ENCODE assay signal across 8 cellular contexts in genomic region chr2:101912545-101912944, GRCh38.
DNase-seq lines count a peak whose midpoint lies in the region; ATAC-seq lines count a peak whose summit lies in the region.

No MANE protein-coding gene starts in this region.

- H3K36me3 Mint-ChIP-seq in T-helper 2 cell treated with Interferon-gamma antibody and Interleukin-4, amounts not matched to agents 5 μg/mL and 100 μg/mL, for 36 hours (ENCODE audit: low read depth) = no peaks in the 10 kb centered on the region

- peaks cover 5% of the 10 kb centered on the region for H3K4me1 Mint-ChIP-seq in T-helper 2 cell treated with Interferon-gamma antibody and Interleukin-4, amounts not matched to agents 5 μg/mL and 100 μg/mL, for 36 hours (ENCODE audit: low read depth)

- peak; percentile 13 for DNase-seq in T-helper 2 cell treated with Interferon-gamma antibody and Interleukin-4, amounts not matched to agents 5 μg/mL and 100 μg/mL, for 36 hours (ENCODE audit: low spot score)
- DNase-seq in NCI-H1436 (lab: John Stamatoyannopoulos, UW) = no peak
- no peak for DNase-seq in EL
- DNase-seq in activated CD4-positive, alpha-beta T cell treated with anti-CD3 and anti-CD28 coated beads, Interleukin-2, amount 50 U/mL, for 1 hour = no peak
- DNase-seq in hippocampal formation (lab: John Stamatoyannopoulos, UW) = no peak

- H3K9me3 Mint-ChIP-seq in T-helper 2 cell treated with Interferon-gamma antibody and Interleukin-4, amounts not matched to agents 5 μg/mL and 100 μg/mL, for 36 hours = peaks cover 27% of the 10 kb centered on the region

- H3K27me3 Mint-ChIP-seq in T-helper 2 cell treated with Interferon-gamma antibody and Interleukin-4, amounts not matched to agents 5 μg/mL and 100 μg/mL, for 36 hours (ENCODE audit: low read depth) = no peaks in the 10 kb centered on the region

- no peak overlapping the region for H3K4me3 Mint-ChIP-seq in T-helper 2 cell treated with Interferon-gamma antibody and Interleukin-4, amounts not matched to agents 5 μg/mL and 100 μg/mL, for 36 hours

- ATAC-seq in GM18519 (IDR thresholded peaks at IDR 0.05; ENCODE audit: low FRiP score, unreplicated experiment) = peak; percentile 93
- peak; percentile 93 for ATAC-seq in GM21367 (IDR thresholded peaks at IDR 0.05; ENCODE audit: unreplicated experiment)
- ATAC-seq in HG03135 (IDR thresholded peaks at IDR 0.05; ENCODE audit: unreplicated experiment) = peak; percentile 99

- no peak overlapping the region for H3K27ac Mint-ChIP-seq in T-helper 2 cell treated with Interferon-gamma antibody and Interleukin-4, amounts not matched to agents 5 μg/mL and 100 μg/mL, for 36 hours
